In genomic region chr10:91798736-91799579, GRCh38 we compare ENCODE assay signal across 7 cellular contexts. TPM values are rescaled to one million over a fixed set of nuclear protein-coding genes. Genes with fewer than 3 reads are reported as not detected.
DNase-seq lines count a peak whose midpoint lies in the region; ATAC-seq lines count a peak whose summit lies in the region.

No MANE protein-coding gene starts in this region.

- peak; percentile 36 for ATAC-seq in GM21529 (IDR thresholded peaks at IDR 0.05; ENCODE audit: unreplicated experiment)

- H3K36me3 Mint-ChIP-seq in IgD-negative memory B cell: peaks cover 3% of the 10 kb centered on the region

- DNase-seq in GM03348 (ENCODE audit: low spot score) (peak; percentile 60), T-helper 22 cell (ENCODE audit: low read depth) (peak; percentile 48), left kidney (ENCODE audit: low read depth, low spot score) (peak; percentile 71)
- DNase-seq in stimulated activated CD4-positive, alpha-beta T cell treated with anti-CD3 and anti-CD28 coated beads, Interleukin-4, amount 100 ng/mL, for 24 hours: peak; percentile 46

- peak overlapping the region; percentile 88 for H3K27ac ChIP-seq in cingulate gyrus (ENCODE audit: low read depth, low read length)

- no peaks in the 10 kb centered on the region for H3K27me3 Mint-ChIP-seq in IgD-negative memory B cell

- no peaks in the 10 kb centered on the region for H3K9me3 Mint-ChIP-seq in IgD-negative memory B cell

- peak overlapping the region; percentile 95 to 99 (median 98) for H3K4me3 Mint-ChIP-seq in IgD-negative memory B cell

- peaks cover 47 to 52% (median 52%) of the 10 kb centered on the region in 3 donors for H3K4me1 Mint-ChIP-seq in IgD-negative memory B cell

- H3K27ac Mint-ChIP-seq in IgD-negative memory B cell: peak overlapping the region; percentile 96 to 99 (median 98)

RNA-seq across cellular contexts. Expression of gene TNKS2, which starts 0.7 kb away (rescaled TPM):
- polyA plus RNA-seq in IgD-negative memory B cell: 20.1 TPM

Comparison
In these comparisons a context has a peak if more than half of its experiments do, and no peak if none do; other contexts are left out.
1. Peak in every context shown above with its lines: DNase-seq, ATAC-seq and H3K27ac ChIP-seq.